ENCODE assay signal across 10 cellular contexts in genomic region chrX:3518870-3519269, GRCh38.
DNase-seq lines count a peak whose midpoint lies in the region; ATAC-seq and TF ChIP-seq lines count a peak whose summit lies in the region.
"Had no signal": no experiment of that assay in that cellular context is flagged by ENCODE, and none has a peak within 500 bp of the region (broad histone marks: within the 10 kb centered on the region; RNA-seq: fewer than 3 reads in every experiment).

No MANE protein-coding gene starts in this region.

- in situ Hi-C loops in Caki2 (cut with HindIII; ENCODE audit: low pct_unique_long_range_greater_than_20kb, low sequenced_read_pairs), result no loop called here

- POLR2A ChIA-PET in activated CD8-positive, alpha-beta T cell treated with anti-CD3 and anti-CD28 coated beads for 36 hours (lab: Charles Lee), result no interaction called here

- H3K27ac Mint-ChIP-seq in neural crest cell (ENCODE audit: unreplicated experiment), result peak overlapping the region; percentile 25
- H3K27ac Mint-ChIP-seq in activated CD8-positive, alpha-beta T cell treated with anti-CD3 and anti-CD28 coated beads for 36 hours, result no peak overlapping the region
- H3K27ac Mint-ChIP-seq: activated T-cell treated with anti-CD3 and anti-CD28 coated beads, Interleukin-2, amount 50 U/mL, for 72 hours had no signal

- no peaks in the 10 kb centered on the region for H3K36me3 Mint-ChIP-seq in neural crest cell (ENCODE audit: low read depth)
- H3K36me3 Mint-ChIP-seq in activated CD8-positive, alpha-beta T cell treated with anti-CD3 and anti-CD28 coated beads for 36 hours (ENCODE audit: low read depth), result no peaks in the 10 kb centered on the region

- CTCF ChIA-PET in activated CD8-positive, alpha-beta T cell treated with anti-CD3 and anti-CD28 coated beads for 36 hours (lab: Charles Lee), result no interaction called here

- peaks cover 5% of the 10 kb centered on the region for H3K9me3 Mint-ChIP-seq in neural crest cell
- no peaks in the 10 kb centered on the region for H3K9me3 Mint-ChIP-seq in activated CD8-positive, alpha-beta T cell treated with anti-CD3 and anti-CD28 coated beads for 36 hours

- H3K4me3 Mint-ChIP-seq in neural crest cell, result no peak overlapping the region
- no peak overlapping the region for H3K4me3 Mint-ChIP-seq in activated CD8-positive, alpha-beta T cell treated with anti-CD3 and anti-CD28 coated beads for 36 hours
- H3K4me3 Mint-ChIP-seq: activated T-cell treated with anti-CD3 and anti-CD28 coated beads, Interleukin-2, amount 50 U/mL, for 72 hours had no signal

- intact Hi-C loops in activated CD8-positive, alpha-beta T cell treated with anti-CD3 and anti-CD28 coated beads for 36 hours (cut with micrococcal nuclease), result no loop called here

- DNase-seq in Caki2 (ENCODE audit: low read depth) (peak; percentile 89), OCI-M1 (lab: John Stamatoyannopoulos, UW) (peak; percentile 6), neural crest cell (ENCODE audit: low read depth, low spot score) (no peak), DMS79 (lab: John Stamatoyannopoulos, UW) (no peak)
- no peak for DNase-seq in activated effector memory CD4-positive, alpha-beta T cell treated with anti-CD3 and anti-CD28 coated beads, Interleukin-2, amount 50 U/mL, for 16 hours
- DNase-seq in activated CD8-positive, alpha-beta T cell treated with anti-CD3 and anti-CD28 coated beads for 36 hours, result no peak
- no peak for DNase-seq in activated T-cell treated with anti-CD3 and anti-CD28 coated beads, Interleukin-2, amount 50 U/mL, for 1 hour
- DNase-seq: activated T-cell treated with anti-CD3 and anti-CD28 coated beads, Interleukin-2, amount 50 U/mL, for 72 hours; DND-41 had no signal

- H3K4me1 Mint-ChIP-seq in neural crest cell, result peaks cover 17% of the 10 kb centered on the region
- H3K4me1 Mint-ChIP-seq in activated CD8-positive, alpha-beta T cell treated with anti-CD3 and anti-CD28 coated beads for 36 hours (ENCODE audit: low read depth), result no peaks in the 10 kb centered on the region

- ATAC-seq in esophagus mucosa, result peak; percentile 60
- ATAC-seq in activated CD8-positive, alpha-beta T cell treated with anti-CD3 and anti-CD28 coated beads for 36 hours, result no peak
- ATAC-seq: activated T-cell treated with anti-CD3 and anti-CD28 coated beads, Interleukin-2, amount 50 U/mL, for 72 hours had no signal

- no peak for TF ChIP-seq CTCF in neural crest cell (conservative IDR thresholded peaks at IDR 0.05)
- TF ChIP-seq CTCF in activated CD8-positive, alpha-beta T cell treated with anti-CD3 and anti-CD28 coated beads for 36 hours (IDR thresholded peaks at IDR 0.05), result no peak

- no peaks in the 10 kb centered on the region for H3K27me3 Mint-ChIP-seq in neural crest cell (ENCODE audit: low read depth)
- H3K27me3 Mint-ChIP-seq in activated CD8-positive, alpha-beta T cell treated with anti-CD3 and anti-CD28 coated beads for 36 hours, result no peaks in the 10 kb centered on the region

Comparison
In these comparisons a context has a peak if more than half of its experiments do, and no peak if none do; other contexts are left out.
1. DNase-seq: peak in Caki2 (single experiment) and OCI-M1 (single experiment); none in neural crest cell (single experiment), DMS79 (single experiment), activated effector memory CD4-positive, alpha-beta T cell treated with anti-CD3 and anti-CD28 coated beads, Interleukin-2, amount 50 U/mL, for 16 hours (single experiment), activated CD8-positive, alpha-beta T cell treated with anti-CD3 and anti-CD28 coated beads for 36 hours (single experiment) and activated T-cell treated with anti-CD3 and anti-CD28 coated beads, Interleukin-2, amount 50 U/mL, for 1 hour (single experiment).